In genomic region chr5:82355921-82356454, GRCh38 we compare ENCODE assay signal across 1 cellular context.
TF ChIP-seq lines count a peak whose summit lies in the region.

No MANE protein-coding gene starts in this region.

TF ChIP-seq in HCT116, 20 proteins besides CTCF, POLR2A, EP300 and RAD21 (continued from another document):
- no peak for TF ChIP-seq YY1 (IDR thresholded peaks at IDR 0.05; ENCODE audit: extremely low read depth, insufficient replicate concordance, low read depth, low read length)
- no peak for TF ChIP-seq SP1 (IDR thresholded peaks at IDR 0.05; ENCODE audit: low read depth)
- no peak for TF ChIP-seq EZH2 (IDR thresholded peaks at IDR 0.05)
- no peak for TF ChIP-seq FOSL1 (IDR thresholded peaks at IDR 0.05; ENCODE audit: low read depth)
- no peak for TF ChIP-seq REST (IDR thresholded peaks at IDR 0.05; ENCODE audit: low read depth)
TF ChIP-seq in HCT116: peak in this region for 0.
